In the genomic region with DNA sequence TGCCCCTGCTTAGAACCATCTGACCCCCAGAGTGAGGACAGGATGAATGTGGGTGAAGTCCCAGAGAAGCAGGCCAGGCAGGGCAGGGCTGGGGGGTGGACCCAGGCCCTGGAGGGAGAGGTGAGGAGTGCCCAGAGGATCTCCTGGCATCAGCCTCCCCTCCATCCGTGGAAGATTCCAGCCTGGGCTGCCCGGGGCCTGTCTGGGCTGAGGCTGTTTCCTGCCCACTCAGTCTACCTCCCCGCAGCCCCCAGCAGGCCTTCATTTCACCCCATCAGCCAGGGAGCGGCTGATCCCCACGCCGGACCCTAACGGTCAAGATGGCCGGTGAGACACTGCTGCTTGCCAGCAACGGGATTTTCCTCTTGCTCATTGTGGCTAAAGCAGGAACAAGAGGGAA, we compare ENCODE assay signal across 9 cellular contexts. TPM values are rescaled to one million over a fixed set of nuclear protein-coding genes. Genes with fewer than 3 reads are reported as not detected.
"Had no signal": no experiment of that assay in that cellular context is flagged by ENCODE, and none has a peak within 500 bp of the region (broad histone marks: within the 10 kb centered on the region; RNA-seq: fewer than 3 reads in every experiment).

No MANE protein-coding gene starts in this region.

- DNase-seq: H9, HCEC 1CT, KG1 had no signal

- H3K4me2 ChIP-seq: GM23338 had no signal

- H3K4me3 ChIP-seq: GM23338, K562 had no signal

- H3K27ac Mint-ChIP-seq: GM23338, H9 had no signal

- H3K4me1 Mint-ChIP-seq: GM23338, H9 had no signal

- H3K9me3 Mint-ChIP-seq: GM23338, H9 had no signal

- H3K27ac ChIP-seq: HL-60 had no signal

- ATAC-seq: GM23338, HepG2, K562 had no signal

- H2AFZ ChIP-seq: GM23338 had no signal

- H3K4me3 Mint-ChIP-seq: GM23338, H9 had no signal

RNA-seq across cellular contexts. Expression of gene OTOF, which starts 35.3 kb away (rescaled TPM):
- total RNA-seq: H1, HT1080 had no signal
- polyA plus RNA-seq: HepG2 had no signal
